In the genomic region with DNA sequence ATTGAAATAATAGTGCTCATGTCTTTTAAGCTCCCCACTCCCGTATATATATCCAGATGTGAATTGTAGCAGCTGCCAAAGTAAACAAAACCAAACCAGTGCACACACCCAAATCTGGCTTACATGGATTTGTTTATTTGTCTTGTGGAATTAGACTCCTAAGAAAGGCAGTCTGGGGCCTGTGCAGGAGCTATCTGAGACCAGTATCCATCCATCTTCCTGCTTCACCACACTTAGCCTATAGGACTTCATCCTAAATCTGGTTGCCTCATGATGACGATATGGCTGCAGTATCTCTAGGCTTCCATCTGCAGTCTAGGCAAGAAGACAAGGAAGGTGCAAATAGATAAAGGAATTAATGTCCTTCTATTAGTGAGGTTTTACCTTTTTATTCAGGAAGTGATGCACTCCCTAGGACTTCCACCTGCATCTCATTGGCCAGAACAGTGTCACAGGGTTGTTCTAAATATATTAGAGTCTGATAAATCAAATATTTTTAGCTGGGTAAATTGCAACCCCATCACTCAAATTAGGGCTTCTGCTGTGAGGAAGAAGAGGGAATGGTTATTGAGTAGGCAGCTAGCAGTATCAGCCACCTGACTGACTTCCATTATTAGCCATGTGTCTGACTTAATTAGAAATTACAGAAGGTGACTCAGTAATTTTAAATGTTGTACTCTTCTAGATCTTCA, we compare ENCODE assay signal across 33 cellular contexts. TPM values are rescaled to one million over a fixed set of nuclear protein-coding genes. Genes with fewer than 3 reads are reported as not detected.
DNase-seq lines count a peak whose midpoint lies in the region; ATAC-seq and TF ChIP-seq lines count a peak whose summit lies in the region.
"Had no signal": no experiment of that assay in that cellular context is flagged by ENCODE, and none has a peak within 500 bp of the region (broad histone marks: within the 10 kb centered on the region; RNA-seq: fewer than 3 reads in every experiment).

No MANE protein-coding gene starts in this region.

- no peaks in the 10 kb centered on the region for H3F3A ChIP-seq in PC-3 (ENCODE audit: low read length, unreplicated experiment)

- DNase-seq in left ventricle myocardium superior (no peak), right cardiac atrium (no peak), PC-3 (no peak), fibroblast of lung (ENCODE audit: low read depth in 2 of 2) (peak; percentile 15 to 83), cerebellar cortex (ENCODE audit: low spot score) (no peak), HT-29 (ENCODE audit: low spot score) (no peak)
- DNase-seq: activated CD4-positive, alpha-beta T cell treated with anti-CD3 and anti-CD28 coated beads for 48 hours; activated CD8-positive, alpha-beta memory T cell treated with anti-CD3 and anti-CD28 coated beads for 24 hours; activated effector memory CD4-positive, alpha-beta T cell treated with Interleukin-2 at 50 U/mL for 16 hours; BE2C; CD8-positive, alpha-beta T cell; colonic mucosa; effector CD4-positive, alpha-beta T cell; H7; mucosa of descending colon; natural killer cell; NCI-H1048; NCI-H1694; NCI-H226; NCI-H526 treated with DMSO at 0.1 percent for 48 hours; stimulated activated CD4-positive, alpha-beta T cell treated with anti-CD3 and anti-CD28 coated beads, Interleukin-15, amount 100 ng/mL, for 24 hours; stimulated activated CD4-positive, alpha-beta T cell treated with anti-CD3 and anti-CD28 coated beads, Interleukin-4, amount 100 ng/mL, for 4 hours; T-cell; WERI-Rb-1 had no signal

- CTCF ChIA-PET in PC-3 (lab: Charles Lee) = no interaction called here

- H3K27me3 ChIP-seq in right cardiac atrium (ENCODE audit: control insufficient read depth, insufficient read depth) = no peaks in the 10 kb centered on the region
- H3K27me3 ChIP-seq in PC-3 (ENCODE audit: low read length) = no peaks in the 10 kb centered on the region
- H3K27me3 ChIP-seq in fibroblast of lung (ENCODE audit: control insufficient read depth, insufficient read depth, low read length) = peaks cover 21% of the 10 kb centered on the region

- no peaks in the 10 kb centered on the region for H3K9me3 ChIP-seq in right cardiac atrium (ENCODE audit: control insufficient read depth, low read length)
- no peaks in the 10 kb centered on the region for H3K9me3 ChIP-seq in PC-3 (ENCODE audit: low read length)
- no peaks in the 10 kb centered on the region for H3K9me3 ChIP-seq in fibroblast of lung (ENCODE audit: control insufficient read depth, insufficient read depth, low read depth, low read length)
- H3K9me3 ChIP-seq: BE2C, colonic mucosa, gastroesophageal sphincter, mucosa of descending colon, prostate gland, tibial nerve had no signal

- BruUV-seq in PC-3 (replicated peaks; lab: Mats Ljungman, UMichigan) = no TSS peak

- no peak overlapping the region for H3K4me3 ChIP-seq in right cardiac atrium (ENCODE audit: low read length)
- H3K4me3 ChIP-seq in PC-3 (ENCODE audit: low read length) = no peak overlapping the region
- H3K4me3 ChIP-seq in fibroblast of lung (replicated peaks in 1 of 4; ENCODE audit: control extremely low read depth in 1 of 4, insufficient read depth in 1 of 4, low read depth in 3 of 4, low read length in 4 of 4) = no peak overlapping the region
- H3K4me3 ChIP-seq: colonic mucosa, gastroesophageal sphincter, GM12878, lung, mucosa of descending colon, prostate gland, tibial nerve had no signal

- H4K20me1 ChIP-seq in PC-3 (ENCODE audit: low read length) (no peaks in the 10 kb centered on the region), fibroblast of lung (ENCODE audit: control insufficient read depth, extremely low read depth, insufficient read depth, low read length) (no peaks in the 10 kb centered on the region)

- H3K79me2 ChIP-seq in PC-3 (ENCODE audit: low read length) (no peaks in the 10 kb centered on the region), fibroblast of lung (ENCODE audit: control insufficient read depth, insufficient read depth, low read length) (no peaks in the 10 kb centered on the region)

- POLR2A ChIA-PET in PC-3 (lab: Charles Lee; ENCODE audit: unreplicated experiment) = no interaction called here

- TF ChIP-seq CTCF in PC-3 (conservative IDR thresholded peaks at IDR 0.05; ENCODE audit: low read depth, low read length) (no peak), fibroblast of lung (conservative IDR thresholded peaks at IDR 0.05 in 1 of 2, IDR thresholded peaks at IDR 0.05 in 1 of 2; ENCODE audit: low read depth in 1 of 2, low read length in 2 of 2) (no peak)

- intact Hi-C loops in left ventricle myocardium superior (cut with micrococcal nuclease) (no loop called here), right cardiac atrium (cut with DNase I) (no loop called here), PC-3 (cut with micrococcal nuclease) (no loop called here)

- no peak overlapping the region for H3K27ac ChIP-seq in right cardiac atrium (ENCODE audit: low read length)
- H3K27ac ChIP-seq in PC-3 (ENCODE audit: low read length) = no peak overlapping the region
- H3K27ac ChIP-seq in fibroblast of lung (ENCODE audit: insufficient read depth, low read length) = no peak overlapping the region
- H3K27ac ChIP-seq: colonic mucosa, epithelial cell of prostate, gastroesophageal sphincter, prostate gland, WERI-Rb-1 had no signal

- 48% methylated on average over 2 of the region's 2 CpGs for WGBS in right cardiac atrium

- H3K4me1 ChIP-seq in right cardiac atrium (ENCODE audit: control insufficient read depth, insufficient read depth, low read length) (no peaks in the 10 kb centered on the region), PC-3 (ENCODE audit: insufficient read depth, low read length) (peaks cover 10% of the 10 kb centered on the region; the same call in 1 of the 2 replicates), fibroblast of lung (ENCODE audit: control insufficient read depth, extremely low read depth, insufficient read depth, low read length) (no peaks in the 10 kb centered on the region)
- H3K4me1 ChIP-seq: BE2C, colonic mucosa, prostate gland had no signal

- ATAC-seq in left ventricle myocardium superior (peak; percentile 29), right cardiac atrium (no peak), PC-3 (peak; percentile 19), GM21526 (IDR thresholded peaks at IDR 0.05; ENCODE audit: low FRiP score, unreplicated experiment) (no peak)
- ATAC-seq: activated naive CD4-positive, alpha-beta T cell treated with anti-CD3 and anti-CD28 coated beads, Interleukin-2, amount 50 U/mL, for 72 hours; CD8-positive, alpha-beta T cell; gastroesophageal sphincter; GM12878; natural killer cell; T-cell had no signal

- H3K4me2 ChIP-seq in PC-3 (ENCODE audit: low read length) = no peak overlapping the region
- no peak overlapping the region for H3K4me2 ChIP-seq in fibroblast of lung (ENCODE audit: extremely low read depth, insufficient read depth, low read length)

- H3K9ac ChIP-seq in PC-3 (ENCODE audit: low read length) = no peak overlapping the region
- no peak overlapping the region for H3K9ac ChIP-seq in fibroblast of lung (ENCODE audit: insufficient read depth, low read length)

- H3K36me3 ChIP-seq in PC-3 (ENCODE audit: low read depth, low read length) (no peaks in the 10 kb centered on the region), fibroblast of lung (ENCODE audit: control insufficient read depth, insufficient read depth, low read length) (no peaks in the 10 kb centered on the region)
- H3K36me3 ChIP-seq: BE2C, colonic mucosa, gastroesophageal sphincter, prostate gland, tibial nerve, WERI-Rb-1 had no signal

- no peaks in the 10 kb centered on the region for H3K9me2 ChIP-seq in PC-3 (replicated peaks; ENCODE audit: low read length)

- H2AFZ ChIP-seq in PC-3 (ENCODE audit: low read length) (no peak overlapping the region), fibroblast of lung (ENCODE audit: low read length) (no peak overlapping the region)

RNA-seq across cellular contexts. Expression of gene WIPF3, which starts 6.0 kb away (rescaled TPM):
- total RNA-seq in left ventricle myocardium superior (6.2 TPM), right cardiac atrium (1 to 10 TPM; 1.8 to 4.4 (median 2.6) TPM), PC-3 (2014; rRNA removed) (3.3 and 3.4 TPM in 2 replicates), fibroblast of lung (under 0.01 and 0.33 TPM in 2 replicates)
- polyA plus RNA-seq in right cardiac atrium (2.8 TPM), fibroblast of lung (0.02 TPM in 1 of 2 replicates, not detected in the other)
- 0.08 TPM in 1 of 2 replicates, not detected in the other for polyA plus RNA-seq in fibroblast of lung (2012)
- polyA minus RNA-seq in fibroblast of lung (ENCODE audit: low replicate concordance) = not detected in 2 replicates
- total RNA-seq in HT-29 (2014; rRNA removed; shearing (Covaris generic)) = 0.10 and 0.26 TPM in 2 replicates
- total RNA-seq: activated naive CD4-positive, alpha-beta T cell treated with anti-CD3 and anti-CD28 coated beads, Interleukin-2, amount 50 U/mL, for 72 hours; CD8-positive, alpha-beta T cell; LHCN-M2; natural killer cell had no signal

Comparison
In these comparisons a context has a peak if more than half of its experiments do, and no peak if none do; other contexts are left out.
1. ATAC-seq: peak in left ventricle myocardium superior (single experiment) and PC-3 (single experiment); none in right cardiac atrium (0 of 2) and GM21526 (single experiment).
2. DNase-seq: peak in fibroblast of lung (2 of 2); none in left ventricle myocardium superior (single experiment), right cardiac atrium (0 of 3), PC-3 (single experiment), cerebellar cortex (single experiment) and HT-29 (single experiment).